9 cellular contexts compared by ENCODE assay signal in the genomic region with DNA sequence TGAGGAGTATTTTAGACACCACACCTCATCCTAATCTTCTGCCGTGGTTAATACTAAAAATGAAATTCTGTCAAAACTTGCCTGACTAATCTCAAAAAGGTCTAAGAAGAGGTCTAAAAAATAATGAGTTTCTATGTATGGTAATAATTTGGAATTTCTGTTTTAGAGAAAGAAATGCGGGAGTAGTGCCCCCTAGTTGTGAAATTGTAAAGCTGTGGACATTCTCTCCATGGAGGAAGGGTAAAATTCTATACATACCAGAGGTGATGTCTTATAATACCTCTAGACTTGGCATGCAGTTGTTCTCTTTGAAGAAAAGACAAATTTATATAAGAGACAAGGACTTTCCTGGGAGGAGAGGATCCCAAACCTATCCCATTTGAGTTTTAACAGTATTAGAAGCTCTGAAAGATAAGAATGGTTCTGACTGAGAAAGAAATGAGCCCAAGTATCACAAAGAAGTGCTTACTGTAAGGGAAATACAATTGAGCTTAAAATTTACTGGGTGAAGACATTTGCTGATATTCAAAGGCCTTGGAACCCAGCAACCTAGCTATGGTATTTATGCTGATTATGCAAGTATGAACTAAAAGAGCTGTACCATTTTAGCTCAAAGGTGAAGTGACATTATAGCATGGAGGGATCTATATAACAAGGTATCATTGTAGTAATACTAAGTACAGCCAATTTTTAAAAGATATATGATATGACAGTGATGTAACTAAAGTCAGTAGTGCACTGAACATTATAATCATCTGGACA. TPM values are rescaled to one million over a fixed set of nuclear protein-coding genes. Genes with fewer than 3 reads are reported as not detected.
DNase-seq lines count a peak whose midpoint lies in the region; ATAC-seq and TF ChIP-seq lines count a peak whose summit lies in the region.
"Had no signal": no experiment of that assay in that cellular context is flagged by ENCODE, and none has a peak within 500 bp of the region (broad histone marks: within the 10 kb centered on the region; RNA-seq: fewer than 3 reads in every experiment).

No MANE protein-coding gene starts in this region.

- peak; percentile 49 for TF ChIP-seq CTCF in DND-41 (IDR thresholded peaks at IDR 0.05; ENCODE audit: borderline replicate concordance, extremely low read depth, low read length, poor library complexity, severe bottlenecking)
- peak; percentile 48 to 59 for TF ChIP-seq CTCF in mammary epithelial cell (conservative IDR thresholded peaks at IDR 0.05 in 1 of 2, IDR thresholded peaks at IDR 0.05 in 1 of 2; ENCODE audit: extremely low read depth in 1 of 2, insufficient read depth in 1 of 2, low read depth in 1 of 2, low read length in 2 of 2)
- peak; percentile 36 for TF ChIP-seq CTCF in mesothelial cell of epicardium (IDR thresholded peaks at IDR 0.05; ENCODE audit: unreplicated experiment)

- H3K4me1 Mint-ChIP-seq in mesothelial cell of epicardium: peaks cover 31% of the 10 kb centered on the region

- H3K4me1 ChIP-seq in DND-41 (ENCODE audit: insufficient read depth, low read length) (no peaks in the 10 kb centered on the region), mammary epithelial cell (ENCODE audit: insufficient read depth, low read length) (no peaks in the 10 kb centered on the region)

- no peaks in the 10 kb centered on the region for H3K36me3 Mint-ChIP-seq in mesothelial cell of epicardium
- no peaks in the 10 kb centered on the region for H3K36me3 Mint-ChIP-seq in activated naive CD4-positive, alpha-beta T cell treated with anti-CD3 and anti-CD28 coated beads, Interleukin-2, amount 50 U/mL, for 72 hours
- H3K36me3 Mint-ChIP-seq: naive thymus-derived CD4-positive, alpha-beta T cell had no signal

- H3K27ac ChIP-seq in DND-41 (ENCODE audit: low read length): no peak overlapping the region
- H3K27ac ChIP-seq in mammary epithelial cell (ENCODE audit: insufficient read depth, low read depth, low read length): no peak overlapping the region

- WGBS in mammary epithelial cell (ENCODE audit: low coverage, missing lambda C conversion rate): 50% methylated on average over 2 of the region's 2 CpGs

- no peak overlapping the region for H3K27ac Mint-ChIP-seq in mesothelial cell of epicardium
- no peak overlapping the region for H3K27ac Mint-ChIP-seq in activated naive CD4-positive, alpha-beta T cell treated with anti-CD3 and anti-CD28 coated beads, Interleukin-2, amount 50 U/mL, for 72 hours
- H3K27ac Mint-ChIP-seq: naive thymus-derived CD4-positive, alpha-beta T cell had no signal

- H3K27me3 Mint-ChIP-seq in mesothelial cell of epicardium (ENCODE audit: low read depth): peaks cover 29% of the 10 kb centered on the region

- H2AFZ ChIP-seq in DND-41 (ENCODE audit: low read depth, low read length): no peak overlapping the region
- no peak overlapping the region for H2AFZ ChIP-seq in mammary epithelial cell (ENCODE audit: low read depth, low read length)

- H3K9ac ChIP-seq in DND-41 (ENCODE audit: low read depth, low read length) (no peak overlapping the region), mammary epithelial cell (ENCODE audit: insufficient read depth, low read length) (no peak overlapping the region)

- H3K79me2 ChIP-seq in DND-41 (ENCODE audit: insufficient read depth, low read length) (no peaks in the 10 kb centered on the region), mammary epithelial cell (ENCODE audit: insufficient read depth, low read length) (no peaks in the 10 kb centered on the region)

- H3K9me3 Mint-ChIP-seq in mesothelial cell of epicardium: no peaks in the 10 kb centered on the region
- peaks cover 0 to 4% of the 10 kb centered on the region in 2 donors for H3K9me3 Mint-ChIP-seq in activated naive CD4-positive, alpha-beta T cell treated with anti-CD3 and anti-CD28 coated beads, Interleukin-2, amount 50 U/mL, for 72 hours

- no peak for ATAC-seq in DND-41 (ENCODE audit: insufficient read depth, low read depth)
- ATAC-seq in activated naive CD4-positive, alpha-beta T cell treated with anti-CD3 and anti-CD28 coated beads, Interleukin-2, amount 50 U/mL, for 72 hours: no peak
- ATAC-seq: naive thymus-derived CD4-positive, alpha-beta T cell had no signal

- no TSS peak for BruUV-seq in mammary epithelial cell (replicated peaks; lab: Mats Ljungman, UMichigan)

- no peak overlapping the region for H3K4me3 Mint-ChIP-seq in mesothelial cell of epicardium
- H3K4me3 Mint-ChIP-seq: naive thymus-derived CD4-positive, alpha-beta T cell had no signal

- no peak overlapping the region for H3K4me2 ChIP-seq in DND-41 (ENCODE audit: insufficient read depth, low read length)
- no peak overlapping the region for H3K4me2 ChIP-seq in mammary epithelial cell (ENCODE audit: insufficient read depth, low read depth, low read length)

- H3K4me3 ChIP-seq in DND-41 (ENCODE audit: low read depth in 1 of 2, low read length in 2 of 2): no peak overlapping the region
- H3K4me3 ChIP-seq in mammary epithelial cell (replicated peaks in 1 of 3; ENCODE audit: insufficient read depth in 1 of 3, low read depth in 2 of 3, low read length in 3 of 3): no peak overlapping the region

- H3K9me3 ChIP-seq in DND-41 (ENCODE audit: insufficient read depth, low read length, severe bottlenecking) (no peaks in the 10 kb centered on the region), mammary epithelial cell (replicated peaks; ENCODE audit: insufficient read depth, low read length) (no peaks in the 10 kb centered on the region)

- H4K20me1 ChIP-seq in DND-41 (ENCODE audit: insufficient read depth, low read length): no peaks in the 10 kb centered on the region
- no peaks in the 10 kb centered on the region for H4K20me1 ChIP-seq in mammary epithelial cell (ENCODE audit: insufficient read depth, low read length)

- dilution Hi-C loops in mammary epithelial cell (cut with HindIII; ENCODE audit: low sequenced_read_pairs): no loop called here

- DNase-seq in DND-41 (no peak), Kasumi-1 (lab: John Stamatoyannopoulos, UW) (peak; percentile 26 to 58), mammary epithelial cell (no peak), mesothelial cell of epicardium (ENCODE audit: low spot score in 2 of 2, unreplicated experiment in 2 of 2) (no peak), COLO829 (ENCODE audit: low spot score) (no peak), NCI-H128 (lab: John Stamatoyannopoulos, UW; ENCODE audit: unreplicated experiment) (no peak), LoVo (ENCODE audit: low spot score) (no peak)
- DNase-seq in activated naive CD4-positive, alpha-beta T cell treated with anti-CD3 and anti-CD28 coated beads, Interleukin-2, amount 50 U/mL, for 72 hours (ENCODE audit: low spot score in 2 of 2): no peak
- DNase-seq: naive thymus-derived CD4-positive, alpha-beta T cell had no signal

- CTCF ChIA-PET in mammary epithelial cell (lab: Charles Lee; ENCODE audit: low non-redundant PET): no interaction called here

- intact Hi-C loops in mammary epithelial cell (cut with micrococcal nuclease): no loop called here

- H3K36me3 ChIP-seq in DND-41 (ENCODE audit: insufficient read depth, low read length): no peaks in the 10 kb centered on the region
- H3K36me3 ChIP-seq in mammary epithelial cell (ENCODE audit: insufficient read depth, low read length): no peaks in the 10 kb centered on the region

- in situ Hi-C loops in mammary epithelial cell (cut with MboI; ENCODE audit: low sequenced_read_pairs in 2 of 2): no loop called here

- no peaks in the 10 kb centered on the region for H3K27me3 ChIP-seq in DND-41 (ENCODE audit: insufficient read depth, low read length, poor library complexity)
- H3K27me3 ChIP-seq in mammary epithelial cell (ENCODE audit: insufficient read depth, low read length): peaks cover 3% of the 10 kb centered on the region

RNA-seq across cellular contexts. Expression of gene EPHA7, which starts 5.1 kb away (rescaled TPM):
- total RNA-seq in mammary epithelial cell: not detected
- not detected for polyA plus RNA-seq in mammary epithelial cell
- polyA minus RNA-seq in mammary epithelial cell: not detected
- 11.3 to 12.4 TPM (median 11.7 TPM) in 3 replicates for total RNA-seq in mesothelial cell of epicardium
- not detected for total RNA-seq in activated naive CD4-positive, alpha-beta T cell treated with anti-CD3 and anti-CD28 coated beads, Interleukin-2, amount 50 U/mL, for 72 hours
- total RNA-seq: naive thymus-derived CD4-positive, alpha-beta T cell had no signal
- polyA plus RNA-seq: naive thymus-derived CD4-positive, alpha-beta T cell had no signal

Comparison
In these comparisons a context has a peak if more than half of its experiments do, and no peak if none do; other contexts are left out.
1. DNase-seq: peak in Kasumi-1 (2 of 2); none in DND-41 (single experiment), mammary epithelial cell (single experiment), mesothelial cell of epicardium (0 of 2), COLO829 (single experiment), activated naive CD4-positive, alpha-beta T cell treated with anti-CD3 and anti-CD28 coated beads, Interleukin-2, amount 50 U/mL, for 72 hours (0 of 2), NCI-H128 (single experiment) and LoVo (single experiment).
2. RNA of gene EPHA7, which starts 5.1 kb away (total RNA-seq): 11.3 to 12.4 TPM in mesothelial cell of epicardium; not detected in mammary epithelial cell and not detected in activated naive CD4-positive, alpha-beta T cell treated with anti-CD3 and anti-CD28 coated beads, Interleukin-2, amount 50 U/mL, for 72 hours; every median in the first group is over 10 times any median in the second.
3. Peak in every context shown above with its lines, with median percentiles within 50 percentile points of each other: CTCF ChIP-seq.